28 cellular contexts compared by ENCODE assay signal in the genomic region with DNA sequence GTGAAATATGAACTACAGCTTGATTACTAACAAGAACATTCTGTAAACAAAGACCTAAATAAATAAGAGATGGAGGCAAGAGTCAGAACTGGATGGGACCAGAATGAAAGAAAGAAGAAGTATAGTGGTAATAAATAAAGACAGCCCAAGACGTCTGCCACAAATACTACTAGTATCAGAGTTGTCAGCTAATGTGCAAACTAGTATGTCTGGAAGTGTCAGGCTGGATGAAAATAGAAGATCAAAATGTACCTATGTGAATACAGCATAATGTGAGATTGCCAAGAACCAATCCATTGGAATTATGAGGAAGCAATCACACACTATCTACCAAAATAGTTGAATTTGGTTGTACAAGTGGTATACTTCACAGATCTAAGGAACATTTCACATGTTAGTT.
"Had no signal": no experiment of that assay in that cellular context is flagged by ENCODE, and none has a peak within 500 bp of the region (broad histone marks: within the 10 kb centered on the region; RNA-seq: fewer than 3 reads in every experiment).

No MANE protein-coding gene starts in this region.

- FAIRE-seq: colon, endometrium, endothelial cell of umbilical vein, frontal cortex had no signal

- H3K27ac ChIP-seq: colonic mucosa, coronary artery, dorsolateral prefrontal cortex, epithelial cell of prostate, esophagus muscularis mucosa, esophagus squamous epithelium, foreskin keratinocyte, gastrocnemius medialis, gastroesophageal sphincter, heart left ventricle, heart right ventricle had no signal

- DNase-seq: colonic mucosa; cortex of kidney; dermis blood vessel endothelial cell; dorsolateral prefrontal cortex; effector CD4-positive, alpha-beta T cell; effector CD8-positive, alpha-beta T cell; effector memory CD4-positive, alpha-beta T cell; effector memory CD8-positive, alpha-beta T cell; endodermal cell; erythroblast; esophagus squamous epithelium; foreskin fibroblast; foreskin keratinocyte; foreskin melanocyte; gastrocnemius medialis; glutamatergic neuron; head of caudate nucleus; heart left ventricle; heart right ventricle had no signal

- H3K9me3 ChIP-seq: colonic mucosa, esophagus muscularis mucosa, esophagus squamous epithelium, gastrocnemius medialis, gastroesophageal sphincter, heart left ventricle, heart right ventricle had no signal

- H3K4me3 ChIP-seq: colonic mucosa, coronary artery, dorsolateral prefrontal cortex, esophagus muscularis mucosa, esophagus squamous epithelium, gastrocnemius medialis, gastroesophageal sphincter, heart left ventricle, heart right ventricle had no signal

- ATAC-seq: effector memory CD8-positive, alpha-beta T cell; esophagus mucosa; foreskin keratinocyte; gastrocnemius medialis; gastroesophageal sphincter; heart left ventricle; heart right ventricle had no signal

- H3K36me3 ChIP-seq: colonic mucosa, esophagus muscularis mucosa, esophagus squamous epithelium, gastrocnemius medialis, gastroesophageal sphincter, heart left ventricle, heart right ventricle had no signal

- H3K4me1 ChIP-seq: colonic mucosa, esophagus muscularis mucosa, esophagus squamous epithelium, foreskin keratinocyte, gastrocnemius medialis, gastroesophageal sphincter, heart left ventricle, heart right ventricle had no signal

- H3K27me3 ChIP-seq: colonic mucosa, dorsolateral prefrontal cortex, esophagus muscularis mucosa, esophagus squamous epithelium, foreskin keratinocyte, gastrocnemius medialis, gastroesophageal sphincter, heart left ventricle, heart right ventricle had no signal
